ENCODE assay signal across 10 cellular contexts in genomic region chr1:30761312-30762151, GRCh38. TPM values are rescaled to one million over a fixed set of nuclear protein-coding genes. Genes with fewer than 3 reads are reported as not detected.
DNase-seq lines count a peak whose midpoint lies in the region; ATAC-seq lines count a peak whose summit lies in the region.
"Had no signal": no experiment of that assay in that cellular context is flagged by ENCODE, and none has a peak within 500 bp of the region (broad histone marks: within the 10 kb centered on the region; RNA-seq: fewer than 3 reads in every experiment).

No MANE protein-coding gene starts in this region.

- no peaks in the 10 kb centered on the region for H3K27me3 ChIP-seq in subcutaneous abdominal adipose tissue (ENCODE audit: control insufficient read depth in 5 of 5, insufficient read depth in 4 of 5, low read length in 5 of 5)
- H3K27me3 ChIP-seq: upper lobe of right lung had no signal

- H3K4me3 ChIP-seq in subcutaneous abdominal adipose tissue (ENCODE audit: low read depth in 1 of 5, low read length in 5 of 5), result no peak overlapping the region
- H3K4me3 ChIP-seq: upper lobe of right lung had no signal

- H3K4me1 Mint-ChIP-seq in activated naive CD4-positive, alpha-beta T cell treated with anti-CD3 and anti-CD28 coated beads, Interleukin-2, amount 10 ng/mL, durations not matched to agents 7 days and 5 days, result peaks cover 70% of the 10 kb centered on the region
- H3K4me1 Mint-ChIP-seq in T-cell, result peaks cover 72 to 86% (median 86%) of the 10 kb centered on the region in 3 donors

- POLR2A ChIA-PET in T-cell (lab: Charles Lee), result interaction anchor here (0.6 to 0.9 kb wide), 4 partner anchors 9 to 1803 kb away, joined by 3 to 5 read pairs (median 4); no protein-coding TSS in a partner anchor

- peaks cover 7 to 73% (median 47%) of the 10 kb centered on the region in 5 donors for H3K4me1 ChIP-seq in subcutaneous abdominal adipose tissue (ENCODE audit: control insufficient read depth in 5 of 5, insufficient read depth in 5 of 5, low read length in 5 of 5)

- CTCF ChIA-PET in activated naive CD4-positive, alpha-beta T cell treated with anti-CD3 and anti-CD28 coated beads, Interleukin-2, amount 10 ng/mL, durations not matched to agents 7 days and 5 days (lab: Charles Lee), result interaction anchor here (0.6 to 7.7 kb wide), 9 partner anchors 10 to 135 kb away, joined by 3 to 50 read pairs (median 5); no protein-coding TSS in a partner anchor
- CTCF ChIA-PET in T-cell (lab: Charles Lee), result interaction anchor here in 1 of 2 donors (0.7 to 4.1 kb wide), 6 partner anchors 17 to 37 kb away, joined by 3 to 44 read pairs (median 4); partner anchors contain the start of gene MATN1

- H3K9me3 ChIP-seq in subcutaneous abdominal adipose tissue (ENCODE audit: control insufficient read depth in 5 of 5, low read length in 5 of 5), result no peaks in the 10 kb centered on the region
- H3K9me3 ChIP-seq: upper lobe of right lung had no signal

- peaks cover 10% of the 10 kb centered on the region for H3K36me3 Mint-ChIP-seq in activated naive CD4-positive, alpha-beta T cell treated with anti-CD3 and anti-CD28 coated beads, Interleukin-2, amount 10 ng/mL, durations not matched to agents 7 days and 5 days
- H3K36me3 Mint-ChIP-seq in T-cell, result no peaks in the 10 kb centered on the region

- peak overlapping the region; percentile 78 for H3K27ac Mint-ChIP-seq in activated naive CD4-positive, alpha-beta T cell treated with anti-CD3 and anti-CD28 coated beads, Interleukin-2, amount 10 ng/mL, durations not matched to agents 7 days and 5 days
- H3K27ac Mint-ChIP-seq in T-cell, result peak overlapping the region; percentile 96 to 98

- H3K27me3 Mint-ChIP-seq in activated naive CD4-positive, alpha-beta T cell treated with anti-CD3 and anti-CD28 coated beads, Interleukin-2, amount 10 ng/mL, durations not matched to agents 7 days and 5 days, result no peaks in the 10 kb centered on the region
- H3K27me3 Mint-ChIP-seq in T-cell, result no peaks in the 10 kb centered on the region

- H3K9me3 Mint-ChIP-seq in activated naive CD4-positive, alpha-beta T cell treated with anti-CD3 and anti-CD28 coated beads, Interleukin-2, amount 10 ng/mL, durations not matched to agents 7 days and 5 days, result no peaks in the 10 kb centered on the region
- no peaks in the 10 kb centered on the region for H3K9me3 Mint-ChIP-seq in T-cell

- H3K36me3 ChIP-seq in subcutaneous abdominal adipose tissue (ENCODE audit: control insufficient read depth in 5 of 5, insufficient read depth in 5 of 5, low read length in 5 of 5), result no peaks in the 10 kb centered on the region
- H3K36me3 ChIP-seq: upper lobe of right lung had no signal

- DNase-seq in activated naive CD4-positive, alpha-beta T cell treated with anti-CD3 and anti-CD28 coated beads, Interleukin-2, amount 10 ng/mL, durations not matched to agents 7 days and 5 days, result no peak
- no peak for DNase-seq in activated naive CD4-positive, alpha-beta T cell treated with Interleukin-2 at 50 U/mL for 16 hours
- DNase-seq in T-cell (peak in 1 of 34 experiments; percentile 33), foreskin melanocyte (peak; percentile 50), LoVo (ENCODE audit: low spot score) (no peak)
- DNase-seq in activated CD8-positive, alpha-beta memory T cell treated with anti-CD3 and anti-CD28 coated beads for 24 hours, result no peak
- DNase-seq: upper lobe of right lung had no signal

- peak overlapping the region; percentile 49 for H3K27ac ChIP-seq in subcutaneous abdominal adipose tissue (ENCODE audit: low read depth, low read length)
- H3K27ac ChIP-seq: upper lobe of right lung, VCaP had no signal

- ATAC-seq in T-cell (replicated peaks in 1 of 4) (no peak), GM19035 (IDR thresholded peaks at IDR 0.05; ENCODE audit: unreplicated experiment) (no peak)
- ATAC-seq: upper lobe of right lung had no signal

- peak overlapping the region in 2 of 5 donors; percentile 42 to 51 for H3K9ac ChIP-seq in subcutaneous abdominal adipose tissue (ENCODE audit: low read length in 5 of 5)

- no peak overlapping the region for H3K4me3 Mint-ChIP-seq in activated naive CD4-positive, alpha-beta T cell treated with anti-CD3 and anti-CD28 coated beads, Interleukin-2, amount 10 ng/mL, durations not matched to agents 7 days and 5 days
- peak overlapping the region; percentile 42 to 98 (median 69) for H3K4me3 Mint-ChIP-seq in T-cell

RNA-seq across cellular contexts. Expression of gene LAPTM5, which starts 4.0 kb away (rescaled TPM):
- total RNA-seq in T-cell, result 100 to 1,000 TPM; 529 to 586 (median 559) TPM

RNA-seq across cellular contexts. Expression of gene MATN1, which starts 38.1 kb away (rescaled TPM):
- 1 to 10 TPM in 2 of 5 donors, under 1 TPM in 3; 0.20 to 5.5 (median 0.60) TPM for total RNA-seq in T-cell
- total RNA-seq: upper lobe of right lung had no signal
